9 cellular contexts compared by ENCODE assay signal in genomic region chr6:159790947-159791598, GRCh38. TPM values are rescaled to one million over a fixed set of nuclear protein-coding genes. Genes with fewer than 3 reads are reported as not detected.
DNase-seq lines count a peak whose midpoint lies in the region; ATAC-seq and TF ChIP-seq lines count a peak whose summit lies in the region.
"Had no signal": no experiment of that assay in that cellular context is flagged by ENCODE, and none has a peak within 500 bp of the region (broad histone marks: within the 10 kb centered on the region; RNA-seq: fewer than 3 reads in every experiment).

No MANE protein-coding gene starts in this region.

- TSS peak; percentile 32 for BruUV-seq in IMR-90 (replicated peaks; lab: Mats Ljungman, UMichigan)

- H3K27ac Mint-ChIP-seq in activated T-helper 17 cell treated with anti-CD3 and anti-CD28 coated beads, Interleukin-2, amount 50 U/mL, for 72 hours, result peak overlapping the region; percentile 97
- H3K27ac Mint-ChIP-seq in stimulated activated naive CD8-positive, alpha-beta T cell treated with anti-CD3 and anti-CD28 coated beads, Interleukin-15, Interleukin-2, amounts not matched to agents 100 ng/mL and 50 ng/mL, for 24 hours, result peak overlapping the region; percentile 99

- peak overlapping the region; percentile 95 for H3K23ac ChIP-seq in IMR-90 (ENCODE audit: low read depth, low read length)

- peak overlapping the region; percentile 58 for H2BK5ac ChIP-seq in IMR-90 (ENCODE audit: low read depth, low read length, poor library complexity, severe bottlenecking)

- WGBS in IMR-90 (ENCODE audit: extremely low coverage in 2 of 2, insufficient read length in 1 of 2), 2 experiments, result 35% methylated on average over 2 of the region's 19 CpGs; no CpG with 5 or more reads in 1 of the 2 experiments

- H3K9me1 ChIP-seq in IMR-90 (ENCODE audit: insufficient read depth, low read length), result no peaks in the 10 kb centered on the region

- H2BK120ac ChIP-seq in IMR-90 (ENCODE audit: low read depth, low read length), result no peak overlapping the region

- ATAC-seq in IMR-90 (ENCODE audit: low read depth), result no peak
- ATAC-seq in activated T-helper 17 cell treated with anti-CD3 and anti-CD28 coated beads, Interleukin-2, amount 50 U/mL, for 72 hours (replicated peaks), result no peak

- POLR2A ChIA-PET in IMR-90 (lab: Charles Lee; ENCODE audit: unreplicated experiment), result interaction anchor here (0.6 kb wide), 1 partner anchor 108 kb away, joined by 3 read pairs; no protein-coding TSS in a partner anchor

- peaks cover 96% of the 10 kb centered on the region for H3K36me3 Mint-ChIP-seq in activated T-helper 17 cell treated with anti-CD3 and anti-CD28 coated beads, Interleukin-2, amount 50 U/mL, for 72 hours (ENCODE audit: low read depth)
- peaks cover 77% of the 10 kb centered on the region for H3K36me3 Mint-ChIP-seq in stimulated activated naive CD8-positive, alpha-beta T cell treated with anti-CD3 and anti-CD28 coated beads, Interleukin-15, Interleukin-2, amounts not matched to agents 100 ng/mL and 50 ng/mL, for 24 hours (ENCODE audit: low read depth)

- H3K56ac ChIP-seq in IMR-90 (ENCODE audit: extremely low read depth, insufficient read depth, low read length), result peak overlapping the region; percentile 74

- H4K8ac ChIP-seq in IMR-90 (ENCODE audit: low read depth in 2 of 2, low read length in 2 of 2), result peak overlapping the region; percentile 74 to 82

- peaks cover 8 to 21% of the 10 kb centered on the region in 2 experiments; a peak in 3 of 4 replicates for H3K79me1 ChIP-seq in IMR-90 (ENCODE audit: low read depth in 1 of 2, low read length in 2 of 2)

- H3K4me3 ChIP-seq in IMR-90 (ENCODE audit: insufficient read depth, low read depth, low read length), result peak overlapping the region; percentile 79
- peak overlapping the region; percentile 100 for H3K4me3 ChIP-seq in iPS-15b (ENCODE audit: low read depth, low read length)

- H3K9ac ChIP-seq in IMR-90 (ENCODE audit: low read depth, low read length), result peak overlapping the region; percentile 88
- H3K9ac ChIP-seq in iPS-15b (ENCODE audit: low read depth, low read length), result peak overlapping the region; percentile 92

- intact Hi-C loops in IMR-90 (cut with micrococcal nuclease), result no loop called here

- H3K36me3 ChIP-seq in IMR-90 (ENCODE audit: control insufficient read depth, insufficient read depth, low read length) (peaks cover 11% of the 10 kb centered on the region), iPS-15b (ENCODE audit: control insufficient read depth, insufficient read depth, low read length) (peaks cover 4% of the 10 kb centered on the region)

- peaks cover 43% of the 10 kb centered on the region for H3K4me1 Mint-ChIP-seq in activated T-helper 17 cell treated with anti-CD3 and anti-CD28 coated beads, Interleukin-2, amount 50 U/mL, for 72 hours
- H3K4me1 Mint-ChIP-seq in stimulated activated naive CD8-positive, alpha-beta T cell treated with anti-CD3 and anti-CD28 coated beads, Interleukin-15, Interleukin-2, amounts not matched to agents 100 ng/mL and 50 ng/mL, for 24 hours (ENCODE audit: low read depth), result peaks cover 64% of the 10 kb centered on the region

- H4K91ac ChIP-seq in IMR-90 (ENCODE audit: insufficient read depth, low read depth, low read length), result peak overlapping the region; percentile 69

- no peaks in the 10 kb centered on the region for H3K9me3 Mint-ChIP-seq in activated T-helper 17 cell treated with anti-CD3 and anti-CD28 coated beads, Interleukin-2, amount 50 U/mL, for 72 hours
- no peaks in the 10 kb centered on the region for H3K9me3 Mint-ChIP-seq in stimulated activated naive CD8-positive, alpha-beta T cell treated with anti-CD3 and anti-CD28 coated beads, Interleukin-15, Interleukin-2, amounts not matched to agents 100 ng/mL and 50 ng/mL, for 24 hours

- H4K5ac ChIP-seq in IMR-90 (ENCODE audit: low read depth, low read length), result no peak overlapping the region; the same call in 1 of the 2 replicates

- H2AK9ac ChIP-seq in IMR-90 (replicated peaks; ENCODE audit: low read depth, low read length, poor library complexity), result peak overlapping the region; percentile 95

- in situ Hi-C loops in IMR-90 (cut with MboI; ENCODE audit: low sequenced_read_pairs), result no loop called here

- no peak for DNase-seq in IMR-90
- DNase-seq in epidermal melanocyte (ENCODE audit: insufficient read length, low spot score), result no peak
- no peak for DNase-seq in central memory CD4-positive, alpha-beta T cell
- DNase-seq in hepatic stellate cell (ENCODE audit: low spot score), result no peak

- peak overlapping the region; percentile 10; the same call in 1 of the 2 replicates for H2AK5ac ChIP-seq in IMR-90 (ENCODE audit: low read depth, low read length)

- no peak for TF ChIP-seq CTCF in C4-2B (conservative IDR thresholded peaks at IDR 0.05)
- TF ChIP-seq CTCF in IMR-90 (conservative IDR thresholded peaks at IDR 0.05; ENCODE audit: low read depth, low read length), result no peak

- peak overlapping the region; percentile 91 for H3K14ac ChIP-seq in IMR-90 (replicated peaks; ENCODE audit: low read depth, low read length)

- H3K4me1 ChIP-seq in IMR-90 (ENCODE audit: control insufficient read depth, insufficient read depth, low read length) (peaks cover 4% of the 10 kb centered on the region), iPS-15b (ENCODE audit: control insufficient read depth, insufficient read depth, low read length) (peaks cover 15% of the 10 kb centered on the region)

- H3K27me3 ChIP-seq in IMR-90 (ENCODE audit: control insufficient read depth, insufficient read depth, low read length), result no peaks in the 10 kb centered on the region
- no peaks in the 10 kb centered on the region for H3K27me3 ChIP-seq in iPS-15b (ENCODE audit: control insufficient read depth, insufficient read depth, low read length)

- H3K4me3 Mint-ChIP-seq in activated T-helper 17 cell treated with anti-CD3 and anti-CD28 coated beads, Interleukin-2, amount 50 U/mL, for 72 hours, result peak overlapping the region; percentile 95
- peak overlapping the region; percentile 96 for H3K4me3 Mint-ChIP-seq in stimulated activated naive CD8-positive, alpha-beta T cell treated with anti-CD3 and anti-CD28 coated beads, Interleukin-15, Interleukin-2, amounts not matched to agents 100 ng/mL and 50 ng/mL, for 24 hours

- H2AFZ ChIP-seq in IMR-90 (replicated peaks; ENCODE audit: low read length, poor library complexity), result peak overlapping the region; percentile 96

- dilution Hi-C loops in IMR-90 (cut with HindIII; ENCODE audit: low sequenced_read_pairs, unreplicated experiment), result no loop called here

- no peak for TF ChIP-seq RAD21 in IMR-90 (IDR thresholded peaks at IDR 0.05; ENCODE audit: low read length)

- H3K27ac ChIP-seq in C4-2B, result peak overlapping the region; percentile 96
- H3K27ac ChIP-seq in IMR-90 (ENCODE audit: insufficient read depth, low read length), result peak overlapping the region; percentile 81

- H3K4me2 ChIP-seq in IMR-90 (ENCODE audit: low read depth, low read length), result peak overlapping the region; percentile 76

- H3K9me3 ChIP-seq in IMR-90 (ENCODE audit: control insufficient read depth, insufficient read depth, low read length) (no peaks in the 10 kb centered on the region), iPS-15b (ENCODE audit: control insufficient read depth, insufficient read depth, low read length) (no peaks in the 10 kb centered on the region)

- no peak overlapping the region for H2BK15ac ChIP-seq in IMR-90 (ENCODE audit: low read depth, low read length)

- CTCF ChIA-PET in IMR-90 (lab: Yijun Ruan, JAX), result interaction anchor here (1.0 kb wide), 1 partner anchor 10 kb away, joined by 3 read pairs; no protein-coding TSS in a partner anchor

- H2BK20ac ChIP-seq in IMR-90 (ENCODE audit: low read depth, low read length), result no peak overlapping the region

- peak overlapping the region; percentile 88 for H3K4ac ChIP-seq in IMR-90 (ENCODE audit: low read depth, low read length)

- H3K27me3 Mint-ChIP-seq in activated T-helper 17 cell treated with anti-CD3 and anti-CD28 coated beads, Interleukin-2, amount 50 U/mL, for 72 hours, result no peaks in the 10 kb centered on the region
- no peaks in the 10 kb centered on the region for H3K27me3 Mint-ChIP-seq in stimulated activated naive CD8-positive, alpha-beta T cell treated with anti-CD3 and anti-CD28 coated beads, Interleukin-15, Interleukin-2, amounts not matched to agents 100 ng/mL and 50 ng/mL, for 24 hours

- H3K18ac ChIP-seq in IMR-90 (ENCODE audit: low read depth, low read length), result no peak overlapping the region

- H4K20me1 ChIP-seq in IMR-90 (ENCODE audit: insufficient read depth, low read length), result peaks cover 21% of the 10 kb centered on the region

- TF ChIP-seq POLR2A in IMR-90 (IDR thresholded peaks at IDR 0.05; ENCODE audit: low read depth, low read length), result no peak

TF ChIP-seq in IMR-90, 13 proteins besides CTCF, POLR2A, EP300 and RAD21:
- no peak for TF ChIP-seq CEBPB (IDR thresholded peaks at IDR 0.05; ENCODE audit: low read depth, low read length)
- TF ChIP-seq MXI1 (IDR thresholded peaks at IDR 0.05; ENCODE audit: borderline replicate concordance, low read depth, low read length), result 0 out of 2 replicates have a peak, but pooled peaks have one; percentile 12

RNA-seq across cellular contexts. Expression of gene MRPL18, which starts 0.8 kb away (rescaled TPM):
- 53.4 and 70.5 TPM in 2 replicates for total RNA-seq in IMR-90 (2012; rRNA removed)
- polyA plus RNA-seq in IMR-90 (2012; rRNA removed), result 56.8 and 64.1 TPM in 2 replicates
- polyA plus RNA-seq in IMR-90 (2012; cell fraction: cytosol; rRNA removed), result 30.1 and 53.9 TPM in 2 replicates
- 6.7 and 21.0 TPM in 2 replicates for polyA plus RNA-seq in IMR-90 (2012; cell fraction: nucleus; rRNA removed; ENCODE audit: low replicate concordance)
- 100 to 1,000 TPM in 1 of 2 donors, 10 to 100 TPM in 1; 61.9 to 124 TPM for total RNA-seq in activated T-helper 17 cell treated with anti-CD3 and anti-CD28 coated beads, Interleukin-2, amount 50 U/mL, for 72 hours

RNA-seq across cellular contexts. Expression of gene TCP1, which starts 1.7 kb away (rescaled TPM):
- total RNA-seq in IMR-90 (2012; rRNA removed), result 576 and 610 TPM in 2 replicates
- polyA plus RNA-seq in IMR-90 (2012; rRNA removed), result 119 and 123 TPM in 2 replicates
- 89.7 and 201 TPM in 2 replicates for polyA plus RNA-seq in IMR-90 (2012; cell fraction: cytosol; rRNA removed)
- 136 and 202 TPM in 2 replicates for polyA plus RNA-seq in IMR-90 (2012; cell fraction: nucleus; rRNA removed; ENCODE audit: low replicate concordance)
- 100 to 1,000 TPM; 321 to 554 TPM for total RNA-seq in activated T-helper 17 cell treated with anti-CD3 and anti-CD28 coated beads, Interleukin-2, amount 50 U/mL, for 72 hours

RNA-seq across cellular contexts. Expression of gene PNLDC1, which starts 9.0 kb away (rescaled TPM):
- total RNA-seq in IMR-90 (2012; rRNA removed), result not detected in 2 replicates
- not detected in 2 replicates for polyA plus RNA-seq in IMR-90 (2012; rRNA removed)
- not detected in 2 replicates for polyA plus RNA-seq in IMR-90 (2012; cell fraction: cytosol; rRNA removed)
- not detected in 2 replicates for polyA plus RNA-seq in IMR-90 (2012; cell fraction: nucleus; rRNA removed; ENCODE audit: low replicate concordance)
- under 1 TPM; 0.74 to 0.82 TPM for total RNA-seq in activated T-helper 17 cell treated with anti-CD3 and anti-CD28 coated beads, Interleukin-2, amount 50 U/mL, for 72 hours
- total RNA-seq: NCI-H460 had no signal

RNA-seq across cellular contexts. Expression of gene ACAT2, which starts 29.2 kb away (rescaled TPM):
- 45.2 and 50.3 TPM in 2 replicates for total RNA-seq in IMR-90 (2012; rRNA removed)
- 29.2 and 30.5 TPM in 2 replicates for polyA plus RNA-seq in IMR-90 (2012; rRNA removed)
- polyA plus RNA-seq in IMR-90 (2012; cell fraction: cytosol; rRNA removed), result 8.8 and 15.7 TPM in 2 replicates
- 4.2 and 15.3 TPM in 2 replicates for polyA plus RNA-seq in IMR-90 (2012; cell fraction: nucleus; rRNA removed; ENCODE audit: low replicate concordance)
- 10 to 100 TPM; 66.2 to 90.3 TPM for total RNA-seq in activated T-helper 17 cell treated with anti-CD3 and anti-CD28 coated beads, Interleukin-2, amount 50 U/mL, for 72 hours
